In the genomic region with DNA sequence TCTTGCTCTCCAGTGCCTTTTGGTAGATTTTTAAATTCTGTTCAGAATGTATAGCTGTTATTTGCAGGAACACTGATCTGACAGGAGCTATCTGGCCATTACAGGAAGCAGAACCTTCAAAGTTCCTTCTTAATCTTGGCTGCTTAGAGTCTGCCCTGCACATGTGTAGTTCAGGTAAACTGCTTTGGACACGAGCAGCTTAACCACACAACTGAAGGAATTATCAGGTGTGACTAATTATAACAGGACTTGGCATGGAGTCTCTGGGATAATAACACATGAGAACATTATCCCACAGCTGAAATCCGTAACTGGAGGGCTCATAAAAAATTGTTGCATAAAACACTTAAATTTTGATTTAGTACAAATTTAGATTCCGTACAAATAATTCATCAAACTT, we compare ENCODE assay signal across 15 cellular contexts.
"Had no signal": no experiment of that assay in that cellular context is flagged by ENCODE, and none has a peak within 500 bp of the region (broad histone marks: within the 10 kb centered on the region; RNA-seq: fewer than 3 reads in every experiment).

No MANE protein-coding gene starts in this region.

- H2AFZ ChIP-seq: parathyroid adenoma had no signal

- H3K27ac ChIP-seq: colonic mucosa, parathyroid adenoma had no signal

- H3K27ac Mint-ChIP-seq: activated CD4-positive, alpha-beta memory T cell treated with anti-CD3 and anti-CD28 coated beads for 36 hours; activated T-helper 17 cell treated with anti-CD3 and anti-CD28 coated beads, Interleukin-2, amount 50 U/mL, for 72 hours; endodermal cell; stimulated activated naive B cell treated with anti-CD40 and anti-IgM and Interleukin-4, amounts not matched to agents 10 μg/mL and 1 μg/mL and 100 μg/mL, for 72 hours; T-helper 2 cell treated with Interferon-gamma antibody and Interleukin-4, amounts not matched to agents 5 μg/mL and 100 μg/mL, for 36 hours; WTC11 had no signal

- H3K4me1 ChIP-seq: colonic mucosa, parathyroid adenoma had no signal

- H3K36me3 ChIP-seq: colonic mucosa had no signal

- H3K4me3 ChIP-seq: colonic mucosa had no signal

- H3K9me3 ChIP-seq: colonic mucosa had no signal

- H3K27me3 Mint-ChIP-seq: activated CD4-positive, alpha-beta memory T cell treated with anti-CD3 and anti-CD28 coated beads for 36 hours; activated T-helper 17 cell treated with anti-CD3 and anti-CD28 coated beads, Interleukin-2, amount 50 U/mL, for 72 hours; brain; central memory CD8-positive, alpha-beta T cell; naive thymus-derived CD4-positive, alpha-beta T cell; stimulated activated naive B cell treated with anti-CD40 and anti-IgM and Interleukin-4, amounts not matched to agents 10 μg/mL and 1 μg/mL and 100 μg/mL, for 72 hours had no signal

- H3K4me3 Mint-ChIP-seq: activated CD4-positive, alpha-beta memory T cell treated with anti-CD3 and anti-CD28 coated beads for 36 hours; activated T-helper 17 cell treated with anti-CD3 and anti-CD28 coated beads, Interleukin-2, amount 50 U/mL, for 72 hours; brain; central memory CD8-positive, alpha-beta T cell; endodermal cell; naive thymus-derived CD4-positive, alpha-beta T cell; stimulated activated naive B cell treated with anti-CD40 and anti-IgM and Interleukin-4, amounts not matched to agents 10 μg/mL and 1 μg/mL and 100 μg/mL, for 72 hours; T-helper 2 cell treated with Interferon-gamma antibody and Interleukin-4, amounts not matched to agents 5 μg/mL and 100 μg/mL, for 36 hours; WTC11 had no signal

- H3K4me1 Mint-ChIP-seq: activated T-helper 17 cell treated with anti-CD3 and anti-CD28 coated beads, Interleukin-2, amount 50 U/mL, for 72 hours; brain; central memory CD8-positive, alpha-beta T cell; endodermal cell; naive thymus-derived CD4-positive, alpha-beta T cell; stimulated activated naive B cell treated with anti-CD40 and anti-IgM and Interleukin-4, amounts not matched to agents 10 μg/mL and 1 μg/mL and 100 μg/mL, for 72 hours had no signal

- H3K79me2 ChIP-seq: parathyroid adenoma had no signal

- DNase-seq: activated CD4-positive, alpha-beta memory T cell treated with anti-CD3 and anti-CD28 coated beads for 36 hours; activated CD4-positive, alpha-beta T cell treated with anti-CD3 and anti-CD28 coated beads for 4 hours; activated naive CD4-positive, alpha-beta T cell; colonic mucosa; endodermal cell; naive thymus-derived CD4-positive, alpha-beta T cell; stimulated activated CD4-positive, alpha-beta T cell treated with anti-CD3 and anti-CD28 coated beads, Interleukin-4, amount 100 ng/mL, for 4 hours; stimulated activated naive B cell treated with anti-CD40 and anti-IgM and Interleukin-4, amounts not matched to agents 10 μg/mL and 1 μg/mL and 100 μg/mL, for 72 hours had no signal

- H3K9ac ChIP-seq: parathyroid adenoma had no signal

- ATAC-seq: activated T-helper 17 cell treated with anti-CD3 and anti-CD28 coated beads, Interleukin-2, amount 50 U/mL, for 72 hours; naive thymus-derived CD4-positive, alpha-beta T cell; sciatic nerve; stimulated activated naive B cell treated with anti-CD40 and anti-IgM and Interleukin-4, amounts not matched to agents 10 μg/mL and 1 μg/mL and 100 μg/mL, for 72 hours; WTC11 had no signal

- H3K27me3 ChIP-seq: colonic mucosa had no signal

- H3K9me3 Mint-ChIP-seq: activated CD4-positive, alpha-beta memory T cell treated with anti-CD3 and anti-CD28 coated beads for 36 hours; central memory CD8-positive, alpha-beta T cell; T-helper 2 cell treated with Interferon-gamma antibody and Interleukin-4, amounts not matched to agents 5 μg/mL and 100 μg/mL, for 36 hours had no signal
